15 cellular contexts compared by ENCODE assay signal in the genomic region with DNA sequence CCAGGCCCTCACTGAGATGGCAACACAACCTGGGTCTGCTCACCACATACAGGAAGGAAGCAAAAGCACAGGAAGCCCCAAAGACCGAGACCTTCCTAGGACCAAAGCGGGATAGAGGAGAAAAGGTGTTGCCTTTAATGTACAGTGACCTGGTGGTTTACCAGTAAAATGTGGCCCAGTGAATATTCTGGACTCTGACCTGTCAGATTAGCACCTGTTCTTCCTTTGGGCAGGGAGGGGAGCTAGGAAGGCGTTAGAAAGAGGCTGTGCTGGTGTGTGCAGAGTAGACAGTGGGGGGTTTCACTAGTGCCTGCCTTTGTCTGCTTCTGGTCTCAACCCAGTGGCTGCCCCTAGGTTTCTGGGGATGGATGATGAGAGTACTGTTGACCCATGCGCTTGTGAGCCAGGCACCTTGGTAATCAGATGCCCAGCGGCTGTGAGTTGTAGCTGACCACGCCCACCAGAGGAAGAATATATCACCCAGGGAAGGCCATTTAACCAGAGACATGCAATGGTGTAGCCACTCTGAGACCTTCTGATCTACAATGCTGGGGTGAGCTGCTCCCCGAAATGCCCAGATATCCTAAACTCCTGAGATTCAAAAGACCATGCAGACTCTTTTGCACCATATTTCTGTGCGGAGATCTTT.
DNase-seq lines count a peak whose midpoint lies in the region; ATAC-seq and TF ChIP-seq lines count a peak whose summit lies in the region.
"Had no signal": no experiment of that assay in that cellular context is flagged by ENCODE, and none has a peak within 500 bp of the region (broad histone marks: within the 10 kb centered on the region; RNA-seq: fewer than 3 reads in every experiment).

No MANE protein-coding gene starts in this region.

- no peaks in the 10 kb centered on the region for H3K36me3 Mint-ChIP-seq in CD4-positive, alpha-beta memory T cell
- no peaks in the 10 kb centered on the region for H3K36me3 Mint-ChIP-seq in natural killer cell
- H3K36me3 Mint-ChIP-seq: CD4-positive, CD25-positive, alpha-beta regulatory T cell; IgD-negative memory B cell had no signal

- H3K9me3 ChIP-seq in CD4-positive, alpha-beta memory T cell (ENCODE audit: control insufficient read depth in 1 of 2, low read length in 2 of 2) = no peaks in the 10 kb centered on the region
- H3K9me3 ChIP-seq in colonic mucosa = no peaks in the 10 kb centered on the region

- H3K27me3 ChIP-seq in CD4-positive, alpha-beta memory T cell (ENCODE audit: insufficient read depth, low read length) = no peaks in the 10 kb centered on the region
- H3K27me3 ChIP-seq in colonic mucosa = no peaks in the 10 kb centered on the region
- H3K27me3 ChIP-seq: BLaER1 treated with 17β-estradiol and CSF1 and Interleukin-3, amounts not matched to agents 10 nM and 100 nM had no signal

- H3K9ac ChIP-seq in colonic mucosa (ENCODE audit: low read depth in 2 of 2, low read length in 2 of 2) = peak overlapping the region in 1 of 2 donors; percentile 13
- H3K9ac ChIP-seq: BLaER1 treated with 17β-estradiol and CSF1 and Interleukin-3, amounts not matched to agents 10 nM and 100 nM had no signal

- peaks cover 0 to 13% of the 10 kb centered on the region in 2 donors for H3K27me3 Mint-ChIP-seq in CD4-positive, alpha-beta memory T cell
- H3K27me3 Mint-ChIP-seq in natural killer cell (ENCODE audit: low read depth in 2 of 2) = no peaks in the 10 kb centered on the region

- no peak for TF ChIP-seq CTCF in colonic mucosa (IDR thresholded peaks at IDR 0.05)
- no peak for TF ChIP-seq CTCF in natural killer cell (IDR thresholded peaks at IDR 0.05)

- peak overlapping the region in 3 of 8 donors; percentile 12 to 43 (median 25) for H3K4me3 Mint-ChIP-seq in CD4-positive, alpha-beta memory T cell
- peak overlapping the region; percentile 68 for H3K4me3 Mint-ChIP-seq in natural killer cell
- H3K4me3 Mint-ChIP-seq: CD4-positive, CD25-positive, alpha-beta regulatory T cell; IgD-negative memory B cell had no signal

- ATAC-seq in left colon (peak; percentile 71), natural killer cell (peak; percentile 26 to 35 (median 26)), GM18498 (IDR thresholded peaks at IDR 0.05; ENCODE audit: unreplicated experiment) (no peak)
- ATAC-seq: GM12878 had no signal

- H3K36me3 ChIP-seq in CD4-positive, alpha-beta memory T cell (ENCODE audit: insufficient read depth, low read length) = no peaks in the 10 kb centered on the region
- H3K36me3 ChIP-seq in colonic mucosa = no peaks in the 10 kb centered on the region
- H3K36me3 ChIP-seq: BLaER1 treated with 17β-estradiol and CSF1 and Interleukin-3, amounts not matched to agents 10 nM and 100 nM had no signal

- H3K4me1 ChIP-seq in CD4-positive, alpha-beta memory T cell (ENCODE audit: insufficient read depth, low read length) = peaks cover 14% of the 10 kb centered on the region
- H3K4me1 ChIP-seq in colonic mucosa = no peaks in the 10 kb centered on the region
- H3K4me1 ChIP-seq: BLaER1 treated with 17β-estradiol and CSF1 and Interleukin-3, amounts not matched to agents 10 nM and 100 nM had no signal

- H3K27ac ChIP-seq in CD4-positive, alpha-beta memory T cell (ENCODE audit: low read depth, low read length) = no peak overlapping the region
- H3K27ac ChIP-seq in colonic mucosa = peak overlapping the region; percentile 61
- H3K27ac ChIP-seq: BLaER1 treated with 17β-estradiol and CSF1 and Interleukin-3, amounts not matched to agents 10 nM and 100 nM had no signal

- no peak overlapping the region for H3K4me3 ChIP-seq in CD4-positive, alpha-beta memory T cell (ENCODE audit: low read length in 2 of 2)
- no peak overlapping the region for H3K4me3 ChIP-seq in colonic mucosa
- H3K4me3 ChIP-seq: BLaER1 treated with 17β-estradiol and CSF1 and Interleukin-3, amounts not matched to agents 10 nM and 100 nM; GM12878 had no signal

- no peak for DNase-seq in CD4-positive, alpha-beta memory T cell
- DNase-seq in colonic mucosa (peak; percentile 60), left colon (peak; percentile 47 to 48), natural killer cell (no peak), SKM-1 (lab: John Stamatoyannopoulos, UW; ENCODE audit: unreplicated experiment) (no peak), GM19240 (ENCODE audit: insufficient read length, low spot score) (no peak), HEK293T (ENCODE audit: extremely low spot score) (no peak)
- DNase-seq: ACHN; CD4-positive, CD25-positive, alpha-beta regulatory T cell; DMS79; H7 had no signal

- peaks cover 2 to 24% (median 16%) of the 10 kb centered on the region in 4 donors for H3K4me1 Mint-ChIP-seq in CD4-positive, alpha-beta memory T cell
- peaks cover 58 to 60% of the 10 kb centered on the region in 2 donors for H3K4me1 Mint-ChIP-seq in natural killer cell
- H3K4me1 Mint-ChIP-seq: CD4-positive, CD25-positive, alpha-beta regulatory T cell had no signal

- CTCF ChIA-PET in CD4-positive, alpha-beta memory T cell (lab: Charles Lee; ENCODE audit: partially characterized antibody) = no interaction called here
- CTCF ChIA-PET in HEK293T (lab: Yijun Ruan, JAX) = no interaction called here

- peak overlapping the region in 4 of 7 donors; percentile 6 to 58 (median 46) for H3K27ac Mint-ChIP-seq in CD4-positive, alpha-beta memory T cell
- peak overlapping the region in 1 of 2 donors; percentile 74 for H3K27ac Mint-ChIP-seq in natural killer cell
- H3K27ac Mint-ChIP-seq: CD4-positive, CD25-positive, alpha-beta regulatory T cell had no signal

- intact Hi-C loops in CD4-positive, alpha-beta memory T cell (cut with micrococcal nuclease) = no loop called here
- intact Hi-C loops in colonic mucosa (cut with DNase I) (no loop called here), left colon (cut with DNase I, micrococcal nuclease) (no loop called here), natural killer cell (cut with micrococcal nuclease) (loop anchor here (10.0 kb wide), 1 partner anchor 157 kb away; no protein-coding TSS in a partner anchor)

- POLR2A ChIA-PET in CD4-positive, alpha-beta memory T cell (lab: Charles Lee; ENCODE audit: partially characterized antibody) = no interaction called here
- POLR2A ChIA-PET in HEK293T (lab: Yijun Ruan, JAX) = no interaction called here

- peaks cover 0 to 20% (median 10%) of the 10 kb centered on the region in 8 donors for H3K9me3 Mint-ChIP-seq in CD4-positive, alpha-beta memory T cell
- peaks cover 0 to 2% of the 10 kb centered on the region in 2 donors for H3K9me3 Mint-ChIP-seq in natural killer cell

TF ChIP-seq in HEK293T, 16 proteins besides CTCF, POLR2A, EP300 and RAD21:
- no peak for TF ChIP-seq HDGF (IDR thresholded peaks at IDR 0.05; ENCODE audit: borderline replicate concordance)
- TF ChIP-seq FOXA1 (IDR thresholded peaks at IDR 0.05) = no peak
- no peak for TF ChIP-seq TARDBP (IDR thresholded peaks at IDR 0.05)
- TF ChIP-seq, protein P1, sequence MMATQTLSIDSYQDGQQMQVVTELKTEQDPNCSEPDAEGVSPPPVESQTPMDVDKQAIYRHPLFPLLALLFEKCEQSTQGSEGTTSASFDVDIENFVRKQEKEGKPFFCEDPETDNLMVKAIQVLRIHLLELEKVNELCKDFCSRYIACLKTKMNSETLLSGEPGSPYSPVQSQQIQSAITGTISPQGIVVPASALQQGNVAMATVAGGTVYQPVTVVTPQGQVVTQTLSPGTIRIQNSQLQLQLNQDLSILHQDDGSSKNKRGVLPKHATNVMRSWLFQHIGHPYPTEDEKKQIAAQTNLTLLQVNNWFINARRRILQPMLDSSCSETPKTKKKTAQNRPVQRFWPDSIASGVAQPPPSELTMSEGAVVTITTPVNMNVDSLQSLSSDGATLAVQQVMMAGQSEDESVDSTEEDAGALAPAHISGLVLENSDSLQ (IDR thresholded peaks at IDR 0.05) = no peak
- TF ChIP-seq ELF4 (IDR thresholded peaks at IDR 0.05) = no peak
- no peak for TF ChIP-seq ARNT (IDR thresholded peaks at IDR 0.05)
- no peak for TF ChIP-seq BHLHE40 (IDR thresholded peaks at IDR 0.05; ENCODE audit: borderline replicate concordance)
- TF ChIP-seq L3MBTL2 (conservative IDR thresholded peaks at IDR 0.05) = no peak
- TF ChIP-seq SP1 (IDR thresholded peaks at IDR 0.05) = no peak
- no peak for TF ChIP-seq NFRKB (IDR thresholded peaks at IDR 0.05)
- no peak for TF ChIP-seq CTBP1 (IDR thresholded peaks at IDR 0.05; ENCODE audit: borderline replicate concordance)
- TF ChIP-seq FOXK2 (IDR thresholded peaks at IDR 0.05) = no peak

Comparison
In these comparisons a context has a peak if more than half of its experiments do, and no peak if none do; other contexts are left out.
1. DNase-seq: peak in colonic mucosa (single experiment) and left colon (2 of 2); none in CD4-positive, alpha-beta memory T cell (0 of 5), natural killer cell (single experiment), SKM-1 (single experiment), GM19240 (single experiment) and HEK293T (single experiment).